9 cellular contexts compared by ENCODE assay signal in the genomic region with DNA sequence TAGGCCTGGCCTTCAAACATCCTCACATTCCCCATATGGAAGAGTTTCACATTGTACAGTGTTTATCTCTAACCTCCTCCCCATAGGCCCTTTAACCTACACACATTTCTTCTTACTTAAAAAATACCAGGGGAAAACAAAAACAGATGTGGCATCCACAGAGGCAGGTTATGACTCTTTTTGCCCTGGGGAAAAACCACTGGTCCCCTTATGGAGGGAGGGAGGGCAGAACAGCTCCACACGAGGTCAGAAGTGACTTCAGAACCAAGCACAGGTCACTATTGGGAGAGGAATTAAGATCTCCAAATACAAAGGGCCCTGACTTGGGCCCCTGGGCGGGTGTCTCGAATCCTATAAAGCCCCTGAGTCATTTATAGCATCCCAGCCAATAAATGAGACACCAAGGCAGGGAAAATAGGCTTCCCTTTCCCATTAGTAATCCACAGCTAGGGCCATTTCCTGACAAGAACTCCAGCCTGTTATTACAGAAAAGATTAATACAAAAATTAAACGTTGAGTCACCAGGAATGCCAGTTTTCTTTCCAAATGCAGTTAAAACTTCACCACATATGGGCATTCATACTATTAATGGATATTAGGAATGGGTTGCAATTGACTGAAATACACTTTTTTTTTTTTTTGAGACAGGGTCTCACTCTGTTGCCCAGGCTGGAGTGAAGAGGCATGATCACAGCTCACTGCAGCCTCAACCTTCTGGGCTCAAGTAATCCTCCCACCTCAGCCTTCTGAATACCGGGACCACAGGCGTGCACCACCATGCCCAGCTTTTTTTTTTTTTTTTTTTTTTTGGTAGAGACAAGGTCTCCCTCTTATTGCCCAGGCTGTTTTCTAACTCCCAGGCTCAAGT.
A peak's percentile ranks its signal among the peaks of the same experiment; 100 is the strongest.
DNase-seq lines count a peak whose midpoint lies in the region; ATAC-seq and TF ChIP-seq lines count a peak whose summit lies in the region.
"Had no signal": no experiment of that assay in that cellular context is flagged by ENCODE, and none has a peak within 500 bp of the region (broad histone marks: within the 10 kb centered on the region; RNA-seq: fewer than 3 reads in every experiment).

No MANE protein-coding gene starts in this region.

- no peaks in the 10 kb centered on the region for H3K36me3 Mint-ChIP-seq in activated CD4-positive, alpha-beta T cell treated with anti-CD3 and anti-CD28 coated beads for 36 hours (ENCODE audit: low read depth)

- no peaks in the 10 kb centered on the region for H3K36me3 ChIP-seq in H7 (replicated peaks; ENCODE audit: control insufficient read depth, insufficient read depth, low read length)

- intact Hi-C loops in activated CD4-positive, alpha-beta T cell treated with anti-CD3 and anti-CD28 coated beads for 36 hours (cut with DNase I, micrococcal nuclease), result loop anchor here (1.0 to 2.0 kb wide), 3 partner anchors 30 to 130 kb away; no protein-coding TSS in a partner anchor

- DNase-seq in activated CD4-positive, alpha-beta T cell treated with anti-CD3 and anti-CD28 coated beads for 36 hours, result peak; percentile 13
- DNase-seq in activated CD4-positive, alpha-beta T cell treated with anti-CD3 and anti-CD28 coated beads for 1 hour, result no peak
- peak; percentile 97 for DNase-seq in fibroblast of mammary gland (ENCODE audit: low read depth)
- DNase-seq in stimulated activated naive CD8-positive, alpha-beta T cell treated with anti-CD3 and anti-CD28 coated beads, Interleukin-15, Interleukin-2, amounts not matched to agents 100 U/mL and 50 U/mL, for 24 hours, result no peak
- no peak for DNase-seq in NCI-H510A (lab: John Stamatoyannopoulos, UW)
- DNase-seq in H7, result no peak
- no peak for DNase-seq in SHP77 (lab: John Stamatoyannopoulos, UW)

- POLR2A ChIA-PET in activated CD4-positive, alpha-beta T cell treated with anti-CD3 and anti-CD28 coated beads for 36 hours (lab: Charles Lee), result interaction anchor here (0.6 kb wide), 1 partner anchor 41 kb away, joined by 4 read pairs; no protein-coding TSS in a partner anchor

- CTCF ChIA-PET in activated CD4-positive, alpha-beta T cell treated with anti-CD3 and anti-CD28 coated beads for 36 hours (lab: Charles Lee), result interaction anchor here (0.6 to 0.7 kb wide), 3 partner anchors 75 to 843 kb away, joined by 3 to 4 read pairs (median 3); no protein-coding TSS in a partner anchor

- peaks cover 18% of the 10 kb centered on the region for H3K4me1 Mint-ChIP-seq in activated CD4-positive, alpha-beta T cell treated with anti-CD3 and anti-CD28 coated beads for 36 hours

- no peaks in the 10 kb centered on the region for H3K9me3 Mint-ChIP-seq in activated CD4-positive, alpha-beta T cell treated with anti-CD3 and anti-CD28 coated beads for 36 hours (ENCODE audit: low read depth)

- no peak overlapping the region for H3K4me3 Mint-ChIP-seq in activated CD4-positive, alpha-beta T cell treated with anti-CD3 and anti-CD28 coated beads for 36 hours
- H3K4me3 Mint-ChIP-seq: B cell had no signal

- no peak for TF ChIP-seq CTCF in fibroblast of mammary gland (conservative IDR thresholded peaks at IDR 0.05; ENCODE audit: control insufficient read depth, insufficient read depth, low read depth, low read length)

- H3K27me3 ChIP-seq in H7 (ENCODE audit: control insufficient read depth, insufficient read depth, low read length), result no peaks in the 10 kb centered on the region

- H3K27ac Mint-ChIP-seq in activated CD4-positive, alpha-beta T cell treated with anti-CD3 and anti-CD28 coated beads for 36 hours, result no peak overlapping the region
- H3K27ac Mint-ChIP-seq: B cell had no signal

- H3K27me3 Mint-ChIP-seq in activated CD4-positive, alpha-beta T cell treated with anti-CD3 and anti-CD28 coated beads for 36 hours, result peaks cover 7% of the 10 kb centered on the region
- H3K27me3 Mint-ChIP-seq: B cell had no signal

- ATAC-seq in activated CD4-positive, alpha-beta T cell treated with anti-CD3 and anti-CD28 coated beads for 36 hours, result peak; percentile 11
- peak; percentile 83 for ATAC-seq in SK-N-SH treated with all-trans-retinoic acid at 6 μM for 48 hours
- ATAC-seq in stimulated activated naive CD8-positive, alpha-beta T cell treated with anti-CD3 and anti-CD28 coated beads, Interleukin-15, Interleukin-2, amounts not matched to agents 100 U/mL and 50 U/mL, for 24 hours, result peak; percentile 16

- H3K4me3 ChIP-seq in fibroblast of mammary gland (ENCODE audit: control insufficient read depth, low read depth, low read length) (no peak overlapping the region), H7 (ENCODE audit: insufficient read depth, low read depth, low read length) (no peak overlapping the region)

TF ChIP-seq in SK-N-SH treated with all-trans-retinoic acid at 6 μM for 48 hours, 23 proteins besides CTCF, POLR2A, EP300 and RAD21:
- peak; percentile 65 for TF ChIP-seq ISL1 (CRISPR knock-in tag; IDR thresholded peaks at IDR 0.05)
- TF ChIP-seq ZNF70 (CRISPR knock-in tag; IDR thresholded peaks at IDR 0.05), result peak; percentile 37; the same call in 1 of the 2 replicates
- no peak for TF ChIP-seq SNAI2 (CRISPR knock-in tag; IDR thresholded peaks at IDR 0.05)
- peak; percentile 76 for TF ChIP-seq ZC3H10 (CRISPR knock-in tag; IDR thresholded peaks at IDR 0.05)
- 0 out of 2 replicates have a peak, but pooled peaks have one; percentile 26 for TF ChIP-seq PATZ1 (CRISPR knock-in tag; IDR thresholded peaks at IDR 0.05; ENCODE audit: borderline replicate concordance)
- TF ChIP-seq TOX (CRISPR knock-in tag; IDR thresholded peaks at IDR 0.05; ENCODE audit: borderline replicate concordance), result peak; percentile 59; the same call in 1 of the 2 replicates

Comparison
In these comparisons a context has a peak if more than half of its experiments do, and no peak if none do; other contexts are left out.
1. DNase-seq: peak in activated CD4-positive, alpha-beta T cell treated with anti-CD3 and anti-CD28 coated beads for 36 hours (single experiment) and fibroblast of mammary gland (single experiment); none in activated CD4-positive, alpha-beta T cell treated with anti-CD3 and anti-CD28 coated beads for 1 hour (single experiment), stimulated activated naive CD8-positive, alpha-beta T cell treated with anti-CD3 and anti-CD28 coated beads, Interleukin-15, Interleukin-2, amounts not matched to agents 100 U/mL and 50 U/mL, for 24 hours (single experiment), NCI-H510A (single experiment), H7 (single experiment) and SHP77 (0 of 2).
2. ATAC-seq: peak in every context shown above with its lines; median percentile 83 in SK-N-SH treated with all-trans-retinoic acid at 6 μM for 48 hours; 16 in stimulated activated naive CD8-positive, alpha-beta T cell treated with anti-CD3 and anti-CD28 coated beads, Interleukin-15, Interleukin-2, amounts not matched to agents 100 U/mL and 50 U/mL, for 24 hours; 11 in activated CD4-positive, alpha-beta T cell treated with anti-CD3 and anti-CD28 coated beads for 36 hours.